1 cellular context compared by ENCODE assay signal in the genomic region with DNA sequence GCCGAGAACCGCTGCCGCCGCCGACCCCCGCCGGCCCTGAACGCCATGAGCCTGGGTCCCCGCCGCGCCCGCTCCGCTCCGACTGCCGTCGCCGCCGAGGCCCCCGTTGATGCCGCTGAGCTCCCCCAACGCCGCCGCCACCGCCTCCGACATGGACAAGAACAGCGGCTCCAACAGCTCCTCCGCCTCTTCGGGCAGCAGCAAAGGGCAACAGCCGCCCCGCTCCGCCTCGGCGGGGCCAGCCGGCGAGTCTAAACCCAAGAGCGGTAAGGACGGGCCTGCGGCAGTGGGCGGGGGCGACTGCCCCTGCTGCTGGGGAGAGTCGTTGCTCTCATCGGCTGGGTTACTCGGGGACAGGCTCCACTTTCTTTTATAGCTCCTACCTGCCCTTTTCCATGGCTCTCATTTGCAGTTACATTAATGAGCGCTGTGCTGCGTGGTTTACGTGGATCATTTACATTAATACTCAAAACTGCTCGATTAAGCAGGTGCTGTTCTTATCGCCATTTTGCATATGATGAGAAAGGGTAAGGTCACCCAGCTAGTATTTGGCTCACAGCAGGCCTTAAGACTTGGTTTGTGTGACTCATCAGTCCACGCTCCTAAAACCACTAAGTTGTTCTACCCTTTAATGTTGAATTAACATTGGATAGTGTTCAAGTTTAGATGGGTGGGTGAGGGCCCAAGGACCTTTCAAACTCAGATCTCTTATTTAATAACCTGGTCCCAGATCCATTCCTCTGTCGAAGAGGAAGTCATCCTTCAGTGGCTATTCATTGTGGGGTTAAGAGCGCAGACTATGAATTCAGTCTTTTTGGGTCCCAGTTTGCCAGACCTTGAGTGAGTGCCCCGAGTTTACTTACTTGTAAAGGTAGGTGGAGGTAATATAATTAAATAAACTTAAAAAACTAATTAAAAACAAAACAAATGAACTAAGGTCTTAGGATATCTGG.
TF ChIP-seq lines count a peak whose summit lies in the region.

No MANE protein-coding gene starts in this region.

TF ChIP-seq in HepG2, 621 proteins besides CTCF, POLR2A, EP300 and RAD21 (continued from another document and continues in another):
- TF ChIP-seq ZBTB8A (CRISPR knock-in tag; IDR thresholded peaks at IDR 0.05; ENCODE audit: borderline replicate concordance, low read depth) (no peak), MIXL1 (CRISPR knock-in tag; IDR thresholded peaks at IDR 0.05) (no peak), ZNF687 (CRISPR knock-in tag; IDR thresholded peaks at IDR 0.05) (peak; percentile 81), ZNF274 (CRISPR knock-in tag; IDR thresholded peaks at IDR 0.05) (0 out of 2 replicates have a peak, but pooled peaks have one; percentile 32), SAFB2 (CRISPR knock-in tag; IDR thresholded peaks at IDR 0.05; ENCODE audit: borderline replicate concordance, low read depth) (no peak), HNF4A (CRISPR knock-in tag; IDR thresholded peaks at IDR 0.05) (no peak), KLF9 (CRISPR knock-in tag; IDR thresholded peaks at IDR 0.05; ENCODE audit: low read depth) (no peak), ZNF577 (CRISPR knock-in tag; IDR thresholded peaks at IDR 0.05; ENCODE audit: borderline replicate concordance, low read depth) (no peak), THAP7 (CRISPR knock-in tag; IDR thresholded peaks at IDR 0.05) (no peak), NPAS2 (CRISPR knock-in tag; IDR thresholded peaks at IDR 0.05; ENCODE audit: borderline replicate concordance) (no peak), KDM1A (CRISPR knock-in tag; IDR thresholded peaks at IDR 0.05) (no peak), HDAC2 (CRISPR knock-in tag; IDR thresholded peaks at IDR 0.05) (no peak), NFIC (IDR thresholded peaks at IDR 0.05; ENCODE audit: low read length) (no peak), CHCHD3 (CRISPR knock-in tag; IDR thresholded peaks at IDR 0.05) (no peak), CCAR2 (optimal IDR thresholded peaks at IDR 0.05; ENCODE audit: low read depth, low read length) (no peak), KDM5A (IDR thresholded peaks at IDR 0.05; ENCODE audit: borderline replicate concordance, low read length) (no peak), BORCS8-MEF2B (CRISPR knock-in tag; IDR thresholded peaks at IDR 0.05) (peak; percentile 44; the same call in 1 of the 2 replicates), ATM (IDR thresholded peaks at IDR 0.05; ENCODE audit: borderline replicate concordance) (no peak), FOXM1 (CRISPR knock-in tag; IDR thresholded peaks at IDR 0.05) (no peak), ZNF761 (CRISPR knock-in tag; conservative IDR thresholded peaks at IDR 0.05) (no peak), ZNF101 (CRISPR knock-in tag; IDR thresholded peaks at IDR 0.05; ENCODE audit: borderline replicate concordance, low read depth) (no peak), AKAP8 (CRISPR knock-in tag; IDR thresholded peaks at IDR 0.05) (no peak), ZNF251 (CRISPR knock-in tag; IDR thresholded peaks at IDR 0.05) (no peak), ZNF256 (CRISPR knock-in tag; conservative IDR thresholded peaks at IDR 0.05) (no peak), MED8 (CRISPR knock-in tag; IDR thresholded peaks at IDR 0.05; ENCODE audit: insufficient replicate concordance) (peak; percentile 62), FOSL2 (CRISPR knock-in tag; IDR thresholded peaks at IDR 0.05) (peak; percentile 60), ZNF703 (CRISPR knock-in tag; IDR thresholded peaks at IDR 0.05; ENCODE audit: borderline replicate concordance) (no peak), ZNF441 (CRISPR knock-in tag; IDR thresholded peaks at IDR 0.05; ENCODE audit: borderline replicate concordance) (0 out of 2 replicates have a peak, but pooled peaks have one; percentile 4), KAT7 (CRISPR knock-in tag; IDR thresholded peaks at IDR 0.05; ENCODE audit: borderline replicate concordance) (peak; percentile 56; the same call in 1 of the 2 replicates), ZNF451 (CRISPR knock-in tag; IDR thresholded peaks at IDR 0.05) (0 out of 2 replicates have a peak, but pooled peaks have one; percentile 23), ZNF552 (CRISPR knock-in tag; IDR thresholded peaks at IDR 0.05; ENCODE audit: borderline replicate concordance) (no peak), ZNF510 (CRISPR knock-in tag; IDR thresholded peaks at IDR 0.05; ENCODE audit: low read depth) (no peak), GABPB1 (CRISPR knock-in tag; IDR thresholded peaks at IDR 0.05) (peak; percentile 48; the same call in 1 of the 2 replicates), ZEB1 (IDR thresholded peaks at IDR 0.05; ENCODE audit: insufficient replicate concordance, low read depth) (no peak), NR1H2 (CRISPR knock-in tag; IDR thresholded peaks at IDR 0.05; ENCODE audit: borderline replicate concordance, low read depth) (no peak), ZFP36L2 (CRISPR knock-in tag; IDR thresholded peaks at IDR 0.05) (no peak), FOXJ3 (CRISPR knock-in tag; IDR thresholded peaks at IDR 0.05; ENCODE audit: borderline replicate concordance) (no peak), ZFYVE20 (CRISPR knock-in tag; IDR thresholded peaks at IDR 0.05; ENCODE audit: borderline replicate concordance, low read depth) (no peak), MNT (IDR thresholded peaks at IDR 0.05) (no peak)
- TF ChIP-seq, protein P1, sequence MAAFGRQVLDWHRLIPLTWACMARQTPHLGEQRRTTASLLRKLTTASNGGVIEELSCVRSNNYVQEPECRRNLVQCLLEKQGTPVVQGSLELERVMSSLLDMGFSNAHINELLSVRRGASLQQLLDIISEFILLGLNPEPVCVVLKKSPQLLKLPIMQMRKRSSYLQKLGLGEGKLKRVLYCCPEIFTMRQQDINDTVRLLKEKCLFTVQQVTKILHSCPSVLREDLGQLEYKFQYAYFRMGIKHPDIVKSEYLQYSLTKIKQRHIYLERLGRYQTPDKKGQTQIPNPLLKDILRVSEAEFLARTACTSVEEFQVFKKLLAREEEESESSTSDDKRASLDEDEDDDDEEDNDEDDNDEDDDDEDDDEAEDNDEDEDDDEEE (CRISPR knock-in tag; IDR thresholded peaks at IDR 0.05), result no peak; the same call in 1 of the 2 replicates
- TF ChIP-seq, protein P2, sequence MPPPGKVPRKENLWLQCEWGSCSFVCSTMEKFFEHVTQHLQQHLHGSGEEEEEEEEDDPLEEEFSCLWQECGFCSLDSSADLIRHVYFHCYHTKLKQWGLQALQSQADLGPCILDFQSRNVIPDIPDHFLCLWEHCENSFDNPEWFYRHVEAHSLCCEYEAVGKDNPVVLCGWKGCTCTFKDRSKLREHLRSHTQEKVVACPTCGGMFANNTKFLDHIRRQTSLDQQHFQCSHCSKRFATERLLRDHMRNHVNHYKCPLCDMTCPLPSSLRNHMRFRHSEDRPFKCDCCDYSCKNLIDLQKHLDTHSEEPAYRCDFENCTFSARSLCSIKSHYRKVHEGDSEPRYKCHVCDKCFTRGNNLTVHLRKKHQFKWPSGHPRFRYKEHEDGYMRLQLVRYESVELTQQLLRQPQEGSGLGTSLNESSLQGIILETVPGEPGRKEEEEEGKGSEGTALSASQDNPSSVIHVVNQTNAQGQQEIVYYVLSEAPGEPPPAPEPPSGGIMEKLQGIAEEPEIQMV (CRISPR knock-in tag; IDR thresholded peaks at IDR 0.05; ENCODE audit: low read depth), result no peak
- TF ChIP-seq, protein P3, sequence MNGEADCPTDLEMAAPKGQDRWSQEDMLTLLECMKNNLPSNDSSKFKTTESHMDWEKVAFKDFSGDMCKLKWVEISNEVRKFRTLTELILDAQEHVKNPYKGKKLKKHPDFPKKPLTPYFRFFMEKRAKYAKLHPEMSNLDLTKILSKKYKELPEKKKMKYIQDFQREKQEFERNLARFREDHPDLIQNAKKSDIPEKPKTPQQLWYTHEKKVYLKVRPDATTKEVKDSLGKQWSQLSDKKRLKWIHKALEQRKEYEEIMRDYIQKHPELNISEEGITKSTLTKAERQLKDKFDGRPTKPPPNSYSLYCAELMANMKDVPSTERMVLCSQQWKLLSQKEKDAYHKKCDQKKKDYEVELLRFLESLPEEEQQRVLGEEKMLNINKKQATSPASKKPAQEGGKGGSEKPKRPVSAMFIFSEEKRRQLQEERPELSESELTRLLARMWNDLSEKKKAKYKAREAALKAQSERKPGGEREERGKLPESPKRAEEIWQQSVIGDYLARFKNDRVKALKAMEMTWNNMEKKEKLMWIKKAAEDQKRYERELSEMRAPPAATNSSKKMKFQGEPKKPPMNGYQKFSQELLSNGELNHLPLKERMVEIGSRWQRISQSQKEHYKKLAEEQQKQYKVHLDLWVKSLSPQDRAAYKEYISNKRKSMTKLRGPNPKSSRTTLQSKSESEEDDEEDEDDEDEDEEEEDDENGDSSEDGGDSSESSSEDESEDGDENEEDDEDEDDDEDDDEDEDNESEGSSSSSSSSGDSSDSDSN (CRISPR knock-in tag; IDR thresholded peaks at IDR 0.05), result peak; percentile 78; the same call in 1 of the 2 replicates
- TF ChIP-seq, protein P4, sequence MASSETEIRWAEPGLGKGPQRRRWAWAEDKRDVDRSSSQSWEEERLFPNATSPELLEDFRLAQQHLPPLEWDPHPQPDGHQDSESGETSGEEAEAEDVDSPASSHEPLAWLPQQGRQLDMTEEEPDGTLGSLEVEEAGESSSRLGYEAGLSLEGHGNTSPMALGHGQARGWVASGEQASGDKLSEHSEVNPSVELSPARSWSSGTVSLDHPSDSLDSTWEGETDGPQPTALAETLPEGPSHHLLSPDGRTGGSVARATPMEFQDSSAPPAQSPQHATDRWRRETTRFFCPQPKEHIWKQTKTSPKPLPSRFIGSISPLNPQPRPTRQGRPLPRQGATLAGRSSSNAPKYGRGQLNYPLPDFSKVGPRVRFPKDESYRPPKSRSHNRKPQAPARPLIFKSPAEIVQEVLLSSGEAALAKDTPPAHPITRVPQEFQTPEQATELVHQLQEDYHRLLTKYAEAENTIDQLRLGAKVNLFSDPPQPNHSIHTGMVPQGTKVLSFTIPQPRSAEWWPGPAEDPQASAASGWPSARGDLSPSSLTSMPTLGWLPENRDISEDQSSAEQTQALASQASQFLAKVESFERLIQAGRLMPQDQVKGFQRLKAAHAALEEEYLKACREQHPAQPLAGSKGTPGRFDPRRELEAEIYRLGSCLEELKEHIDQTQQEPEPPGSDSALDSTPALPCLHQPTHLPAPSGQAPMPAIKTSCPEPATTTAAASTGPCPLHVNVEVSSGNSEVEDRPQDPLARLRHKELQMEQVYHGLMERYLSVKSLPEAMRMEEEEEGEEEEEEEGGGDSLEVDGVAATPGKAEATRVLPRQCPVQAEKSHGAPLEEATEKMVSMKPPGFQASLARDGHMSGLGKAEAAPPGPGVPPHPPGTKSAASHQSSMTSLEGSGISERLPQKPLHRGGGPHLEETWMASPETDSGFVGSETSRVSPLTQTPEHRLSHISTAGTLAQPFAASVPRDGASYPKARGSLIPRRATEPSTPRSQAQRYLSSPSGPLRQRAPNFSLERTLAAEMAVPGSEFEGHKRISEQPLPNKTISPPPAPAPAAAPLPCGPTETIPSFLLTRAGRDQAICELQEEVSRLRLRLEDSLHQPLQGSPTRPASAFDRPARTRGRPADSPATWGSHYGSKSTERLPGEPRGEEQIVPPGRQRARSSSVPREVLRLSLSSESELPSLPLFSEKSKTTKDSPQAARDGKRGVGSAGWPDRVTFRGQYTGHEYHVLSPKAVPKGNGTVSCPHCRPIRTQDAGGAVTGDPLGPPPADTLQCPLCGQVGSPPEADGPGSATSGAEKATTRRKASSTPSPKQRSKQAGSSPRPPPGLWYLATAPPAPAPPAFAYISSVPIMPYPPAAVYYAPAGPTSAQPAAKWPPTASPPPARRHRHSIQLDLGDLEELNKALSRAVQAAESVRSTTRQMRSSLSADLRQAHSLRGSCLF (CRISPR knock-in tag; IDR thresholded peaks at IDR 0.05; ENCODE audit: borderline replicate concordance), result no peak
- TF ChIP-seq, protein P5, sequence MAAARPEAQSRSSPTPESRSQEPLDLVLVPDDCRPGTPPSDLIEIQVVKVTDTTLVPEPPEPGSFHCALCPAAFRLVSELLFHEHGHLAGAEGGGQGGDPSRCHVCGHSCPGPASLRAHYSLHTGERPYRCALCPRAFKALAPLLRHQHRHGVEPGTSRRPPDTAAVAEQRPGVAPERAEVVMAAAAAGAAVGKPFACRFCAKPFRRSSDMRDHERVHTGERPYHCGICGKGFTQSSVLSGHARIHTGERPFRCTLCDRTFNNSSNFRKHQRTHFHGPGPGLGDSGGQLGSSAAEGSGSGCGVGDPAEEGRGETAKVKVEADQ (CRISPR knock-in tag; IDR thresholded peaks at IDR 0.05; ENCODE audit: borderline replicate concordance), result no peak
